22 cellular contexts compared by ENCODE assay signal in genomic region chr7:122488241-122488640, GRCh38.
"Had no signal": no experiment of that assay in that cellular context is flagged by ENCODE, and none has a peak within 500 bp of the region (broad histone marks: within the 10 kb centered on the region; RNA-seq: fewer than 3 reads in every experiment).

No MANE protein-coding gene starts in this region.

- H3K4me3 ChIP-seq: coronary artery, dorsolateral prefrontal cortex, heart left ventricle, left ventricle myocardium inferior, lower lobe of right lung, neural progenitor cell, ovary, thoracic aorta, transverse colon had no signal

- H2AFZ ChIP-seq: neural progenitor cell had no signal

- H3K9me3 ChIP-seq: heart left ventricle, left ventricle myocardium inferior, lower lobe of right lung, ovary, thoracic aorta, transverse colon had no signal

- H3K4me2 ChIP-seq: neural progenitor cell had no signal

- H3K36me3 ChIP-seq: neural progenitor cell, ovary, thoracic aorta, transverse colon had no signal

- H3K9ac ChIP-seq: neural progenitor cell had no signal

- H3K27ac ChIP-seq: coronary artery, dorsolateral prefrontal cortex, heart left ventricle, left ventricle myocardium inferior, lower lobe of right lung, neural progenitor cell, ovary, thoracic aorta, transverse colon had no signal

- H3K4me1 ChIP-seq: heart left ventricle, left ventricle myocardium inferior, lower lobe of right lung, transverse colon had no signal

- ATAC-seq: heart left ventricle; left cardiac atrium; lower lobe of right lung; natural killer cell treated with Interleukin-12 subunit alpha and Interleukin-12 subunit beta and Interleukin-15 and Interleukin-18, amount 100 ng/mL, for 72 hours; right cardiac atrium; stimulated activated effector memory CD8-positive, alpha-beta T cell treated with anti-CD3 and anti-CD28 coated beads, Interleukin-12 subunit alpha, Interleukin-12 subunit beta, amount 100 ng/mL, for 72 hours had no signal

- DNase-seq: dorsolateral prefrontal cortex; effector CD8-positive, alpha-beta T cell; foreskin melanocyte; heart left ventricle; hippocampal formation; left cardiac atrium; left ventricle myocardium inferior; lower lobe of right lung; mesenchymal stem cell; midbrain; nucleus accumbens; ovary; right cardiac atrium; small intestine; stimulated activated CD4-positive, alpha-beta T cell treated with anti-CD3 and anti-CD28 coated beads, Interleukin-12 subunit alpha, Interleukin-12 subunit beta, amount 100 ng/mL, for 4 hours; stimulated activated CD8-positive, alpha-beta memory T cell treated with anti-CD3 and anti-CD28 coated beads, Interleukin-4, amount 100 ng/mL, for 48 hours; transverse colon had no signal

- H3K27me3 ChIP-seq: dorsolateral prefrontal cortex, heart left ventricle, neural progenitor cell, ovary, transverse colon had no signal
